18 cellular contexts compared by ENCODE assay signal in the genomic region with DNA sequence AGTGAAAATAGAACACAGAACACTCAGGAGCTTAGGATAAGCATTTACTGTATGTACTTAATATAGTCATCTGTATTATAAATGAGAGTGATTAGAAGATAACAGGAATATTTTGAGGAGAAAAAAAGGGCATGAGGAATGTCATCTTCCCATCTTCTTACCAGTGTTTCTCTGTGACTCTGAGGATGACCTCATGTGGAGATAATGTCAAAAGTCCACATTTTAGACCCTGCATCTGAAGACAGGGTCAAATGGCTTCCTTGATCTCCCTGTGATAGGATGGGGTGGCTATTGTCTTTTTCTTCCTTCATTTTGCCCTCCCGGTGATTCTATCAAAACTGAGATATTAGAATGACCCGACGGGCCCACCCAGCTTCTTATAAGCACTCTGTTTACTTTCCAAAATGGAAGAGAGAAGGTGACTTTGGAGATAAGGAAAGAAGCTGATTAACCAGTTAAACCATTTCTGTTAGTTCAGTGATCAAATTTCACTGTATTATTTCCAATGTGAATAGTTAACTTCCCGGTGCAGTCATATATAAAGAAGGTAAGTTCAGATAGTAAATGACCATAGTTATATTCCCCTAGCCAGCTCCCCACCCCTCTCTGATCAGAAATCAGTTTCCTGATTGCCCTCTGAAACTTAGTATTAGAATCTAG.
DNase-seq lines count a peak whose midpoint lies in the region; ATAC-seq, FAIRE-seq and TF ChIP-seq lines count a peak whose summit lies in the region.
"Had no signal": no experiment of that assay in that cellular context is flagged by ENCODE, and none has a peak within 500 bp of the region (broad histone marks: within the 10 kb centered on the region; RNA-seq: fewer than 3 reads in every experiment).

No MANE protein-coding gene starts in this region.

- ATAC-seq in A549 (no peak), GM21360 (IDR thresholded peaks at IDR 0.05; ENCODE audit: unreplicated experiment) (no peak)
- ATAC-seq in CD8-positive, alpha-beta T cell = no peak
- ATAC-seq: Right ventricle myocardium inferior had no signal

- H3K9me2 ChIP-seq in PC-9 (ENCODE audit: insufficient read depth) = no peaks in the 10 kb centered on the region

- no peak overlapping the region for H2AK5ac ChIP-seq in neuronal stem cell (ENCODE audit: low read depth, low read length)

- peaks cover 32% of the 10 kb centered on the region for H3F3A ChIP-seq in PC-9 (ENCODE audit: insufficient read depth, low read depth)

- WGBS in A549 (ENCODE audit: missing lambda C conversion rate) = 70% methylated on average over 4 of the region's 4 CpGs
- no CpG with 5 or more reads among the region's 4 CpGs for WGBS in neuronal stem cell (ENCODE audit: extremely low coverage in 2 of 2, insufficient read length in 2 of 2, insufficient replicate concordance in 1 of 2), 2 donors

- H3K36me3 Mint-ChIP-seq in CD8-positive, alpha-beta T cell = no peaks in the 10 kb centered on the region
- H3K36me3 Mint-ChIP-seq: CD8-positive, alpha-beta memory T cell had no signal

- H3K27me3 Mint-ChIP-seq in CD8-positive, alpha-beta T cell (ENCODE audit: low read depth) = peaks cover 2% of the 10 kb centered on the region

- TF ChIP-seq POLR2A in A549 (IDR thresholded peaks at IDR 0.05; ENCODE audit: low read length) = no peak

- no peaks in the 10 kb centered on the region for H3K79me1 ChIP-seq in neuronal stem cell (ENCODE audit: low read depth, low read length)

- TF ChIP-seq CTCF in A549 (IDR thresholded peaks at IDR 0.05) (no peak), HEK293 (tag by site-specific recombination; IDR thresholded peaks at IDR 0.05) (no peak), PC-9 (conservative IDR thresholded peaks at IDR 0.05) (no peak)
- TF ChIP-seq CTCF in CD8-positive, alpha-beta T cell (IDR thresholded peaks at IDR 0.05) = no peak

- no peak overlapping the region for H4K91ac ChIP-seq in neuronal stem cell (ENCODE audit: low read depth, low read length, poor library complexity)

- BruUV-seq in PC-9 (replicated peaks; lab: Mats Ljungman, UMichigan) = no TSS peak

- no peak overlapping the region for H3K23ac ChIP-seq in neuronal stem cell (ENCODE audit: low read depth, low read length, poor library complexity)

- H3K4me3 ChIP-seq in A549 (no peak overlapping the region), HEK293 (ENCODE audit: low read depth, low read length) (no peak overlapping the region), PC-9 (peak overlapping the region; percentile 17), neuronal stem cell (ENCODE audit: low read length in 2 of 2) (no peak overlapping the region)
- no peak overlapping the region for H3K4me3 ChIP-seq in CD8-positive, alpha-beta T cell (ENCODE audit: low read depth, low read length)
- H3K4me3 ChIP-seq: BLaER1, Peyer's patch, SK-N-MC had no signal

- TF ChIP-seq RAD21 in A549 (conservative IDR thresholded peaks at IDR 0.05 in 1 of 2, IDR thresholded peaks at IDR 0.05 in 1 of 2) = no peak

- H3K4me1 Mint-ChIP-seq in CD8-positive, alpha-beta T cell (ENCODE audit: low read depth) = no peaks in the 10 kb centered on the region

- no peak overlapping the region for H2BK120ac ChIP-seq in neuronal stem cell (ENCODE audit: low read depth, low read length)

- H3K9me3 Mint-ChIP-seq in CD8-positive, alpha-beta T cell = no peaks in the 10 kb centered on the region
- H3K9me3 Mint-ChIP-seq: CD8-positive, alpha-beta memory T cell had no signal

- H3K4me1 ChIP-seq in A549 (peaks cover 16% of the 10 kb centered on the region), HEK293 (ENCODE audit: control insufficient read depth, insufficient read depth, low read length) (peaks cover 10% of the 10 kb centered on the region), PC-9 (replicated peaks; ENCODE audit: insufficient read depth) (peaks cover 38% of the 10 kb centered on the region), neuronal stem cell (ENCODE audit: control insufficient read depth in 2 of 2, insufficient read depth in 1 of 2, low read depth in 1 of 2, low read length in 2 of 2) (peaks cover 0 to 6% of the 10 kb centered on the region in 2 donors)
- H3K4me1 ChIP-seq in CD8-positive, alpha-beta T cell (ENCODE audit: insufficient read depth, low read length) = no peaks in the 10 kb centered on the region
- H3K4me1 ChIP-seq: BLaER1, Peyer's patch had no signal

- no peak overlapping the region for H3K4ac ChIP-seq in neuronal stem cell (ENCODE audit: low read length)

- H3K27ac ChIP-seq in A549 = peak overlapping the region in 1 of 2 experiments; percentile 40; a peak in 2 of 6 replicates
- no peak overlapping the region for H3K27ac ChIP-seq in HEK293 (ENCODE audit: extremely low read depth, low read depth, low read length)
- H3K27ac ChIP-seq in PC-9 = peak overlapping the region; percentile 52
- no peak overlapping the region for H3K27ac ChIP-seq in neuronal stem cell (replicated peaks; ENCODE audit: low read length)
- H3K27ac ChIP-seq in CD8-positive, alpha-beta T cell (ENCODE audit: low read depth, low read length) = no peak overlapping the region
- H3K27ac ChIP-seq: BLaER1, Peyer's patch, SK-N-MC had no signal

- intact Hi-C loops in PC-9 (cut with micrococcal nuclease; ENCODE audit: unreplicated experiment) = no loop called here
- intact Hi-C loops in CD8-positive, alpha-beta T cell (cut with DNase I, micrococcal nuclease) = no loop called here

- H3K27me3 ChIP-seq in PC-9 (ENCODE audit: insufficient read depth, low read depth) = no peaks in the 10 kb centered on the region
- no peaks in the 10 kb centered on the region for H3K27me3 ChIP-seq in neuronal stem cell (ENCODE audit: control insufficient read depth in 3 of 3, insufficient read depth in 3 of 3, low read depth in 1 of 3, low read length in 3 of 3)
- H3K27me3 ChIP-seq in CD8-positive, alpha-beta T cell (ENCODE audit: insufficient read depth, low read length) = no peaks in the 10 kb centered on the region
- H3K27me3 ChIP-seq: BLaER1, Peyer's patch had no signal

- no peak overlapping the region for H3K4me3 Mint-ChIP-seq in CD8-positive, alpha-beta T cell
- H3K4me3 Mint-ChIP-seq: CD8-positive, alpha-beta memory T cell had no signal

- no peak overlapping the region for H2BK15ac ChIP-seq in neuronal stem cell (ENCODE audit: low read length)

- POLR2A ChIA-PET in A549 (lab: Yijun Ruan, JAX) (no interaction called here), HEK293 (lab: Yijun Ruan, JAX) (interaction anchor here (0.6 to 0.9 kb wide), 2 partner anchors 17 to 19 kb away, joined by 3 to 6 read pairs; no protein-coding TSS in a partner anchor), PC-9 (lab: Charles Lee; ENCODE audit: unreplicated experiment) (interaction anchor here (0.7 kb wide), 1 partner anchor 164 kb away, joined by 5 read pairs; no protein-coding TSS in a partner anchor)
- POLR2A ChIA-PET in CD8-positive, alpha-beta T cell (lab: Charles Lee) = no interaction called here

- H3K18ac ChIP-seq in neuronal stem cell (ENCODE audit: low read length) = no peak overlapping the region

- H3K36me3 ChIP-seq in HEK293 (ENCODE audit: control insufficient read depth in 2 of 2, insufficient read depth in 1 of 2, low read length in 2 of 2) = no peaks in the 10 kb centered on the region
- H3K36me3 ChIP-seq in PC-9 (ENCODE audit: low read depth) = no peaks in the 10 kb centered on the region
- H3K36me3 ChIP-seq in neuronal stem cell (replicated peaks in 1 of 2; ENCODE audit: control insufficient read depth in 2 of 2, insufficient read depth in 2 of 2, low read length in 2 of 2) = no peaks in the 10 kb centered on the region
- no peaks in the 10 kb centered on the region for H3K36me3 ChIP-seq in CD8-positive, alpha-beta T cell (ENCODE audit: insufficient read depth, low read length)
- H3K36me3 ChIP-seq: BLaER1, Peyer's patch had no signal

- FAIRE-seq in A549 (lab: Jason Lieb, UNC) = peak; percentile 39

- DNase-seq in A549 (ENCODE audit: low read depth in 1 of 2, low spot score in 1 of 2) = no peak
- DNase-seq in PC-9 = peak; percentile 25 to 84
- no peak for DNase-seq in neuronal stem cell (ENCODE audit: low spot score)
- DNase-seq in CD8-positive, alpha-beta T cell = no peak
- DNase-seq in NCI-H526 treated with DMSO at 0.1 percent for 48 hours (lab: John Stamatoyannopoulos, UW) = no peak
- DNase-seq: CD8-positive, alpha-beta memory T cell; DMS79 treated with DMSO at 0.1 percent for 48 hours; HCEC 1CT; Kasumi-1; NCI-H1092 treated with DMSO at 0.1 percent for 48 hours; NCI-H146; NCI-H2081; Peyer's patch had no signal

- H4K20me1 ChIP-seq in PC-9 (ENCODE audit: insufficient read depth) = no peaks in the 10 kb centered on the region
- H4K20me1 ChIP-seq: BLaER1 had no signal

- H2BK12ac ChIP-seq in neuronal stem cell (ENCODE audit: low read length) = no peak overlapping the region

- no peaks in the 10 kb centered on the region for H3K79me2 ChIP-seq in PC-9 (ENCODE audit: low read depth)

- H2BK5ac ChIP-seq in neuronal stem cell (ENCODE audit: low read length) = no peak overlapping the region

- no peak overlapping the region for H3K27ac Mint-ChIP-seq in CD8-positive, alpha-beta T cell

- H3K14ac ChIP-seq in neuronal stem cell (ENCODE audit: low read length) = no peak overlapping the region

- CTCF ChIA-PET in A549 (lab: Yijun Ruan, JAX) (interaction anchor here (1.6 kb wide), 1 partner anchor 119 kb away, joined by 5 read pairs; no protein-coding TSS in a partner anchor), HEK293 (lab: Yijun Ruan, JAX) (interaction anchor here (0.7 to 1.2 kb wide), 2 partner anchors 145 to 278 kb away, joined by 3 read pairs; no protein-coding TSS in a partner anchor), PC-9 (lab: Charles Lee) (no interaction called here)
- CTCF ChIA-PET in CD8-positive, alpha-beta T cell (lab: Charles Lee) = no interaction called here

- no peak for TF ChIP-seq EP300 in A549 (IDR thresholded peaks at IDR 0.05)

- H3K9ac ChIP-seq in neuronal stem cell (ENCODE audit: low read depth, low read length, poor library complexity) = no peak overlapping the region
- H3K9ac ChIP-seq: BLaER1 had no signal

- H2AFZ ChIP-seq in PC-9 = 0 out of 2 replicates have a peak overlapping the region, but pooled peaks have one; percentile 20
- peak overlapping the region; percentile 9 for H2AFZ ChIP-seq in neuronal stem cell (ENCODE audit: low read length)

- H4K8ac ChIP-seq in neuronal stem cell (ENCODE audit: low read depth, low read length) = no peak overlapping the region

- H3K9me3 ChIP-seq in A549 (no peaks in the 10 kb centered on the region), HEK293 (ENCODE audit: control insufficient read depth, insufficient read depth, low read depth, low read length) (no peaks in the 10 kb centered on the region), PC-9 (ENCODE audit: insufficient read depth, low read depth) (no peaks in the 10 kb centered on the region), neuronal stem cell (replicated peaks in 1 of 2; ENCODE audit: control insufficient read depth in 2 of 2, insufficient read depth in 1 of 2, low read depth in 1 of 2, low read length in 2 of 2) (no peaks in the 10 kb centered on the region)
- no peaks in the 10 kb centered on the region for H3K9me3 ChIP-seq in CD8-positive, alpha-beta T cell (ENCODE audit: low read length)
- H3K9me3 ChIP-seq: BLaER1, Peyer's patch had no signal

- H3K4me2 ChIP-seq in A549 (peak overlapping the region; percentile 21; the same call in 1 of the 3 replicates), PC-9 (peak overlapping the region; percentile 66), neuronal stem cell (ENCODE audit: insufficient read depth, low read length, poor library complexity, severe bottlenecking) (no peak overlapping the region)
- H3K4me2 ChIP-seq: BLaER1 had no signal

TF ChIP-seq in A549, 52 proteins besides CTCF, POLR2A, EP300 and RAD21 (continues in another document):
- TF ChIP-seq HOXA7 (CRISPR knock-in tag; IDR thresholded peaks at IDR 0.05) = no peak

Comparison
In these comparisons a context has a peak if more than half of its experiments do, and no peak if none do; other contexts are left out.
1. DNase-seq: peak in PC-9 (2 of 2); none in A549 (0 of 2), neuronal stem cell (single experiment), CD8-positive, alpha-beta T cell (0 of 7) and NCI-H526 treated with DMSO at 0.1 percent for 48 hours (single experiment).
2. CTCF ChIA-PET loops: an anchor here in A549 (1.6 kb wide) and HEK293 (0.7 to 1.2 kb wide); none called in PC-9 and CD8-positive, alpha-beta T cell.
3. POLR2A ChIA-PET loops: an anchor here in HEK293 (0.6 to 0.9 kb wide) and PC-9 (0.7 kb wide); none called in A549 and CD8-positive, alpha-beta T cell.